In genomic region chr1:162009501-162010174, GRCh38 we compare ENCODE assay signal across 17 cellular contexts. TPM values are rescaled to one million over a fixed set of nuclear protein-coding genes. Genes with fewer than 3 reads are reported as not detected.
A peak's percentile ranks its signal among the peaks of the same experiment; 100 is the strongest.
DNase-seq lines count a peak whose midpoint lies in the region; ATAC-seq and TF ChIP-seq lines count a peak whose summit lies in the region.
"Had no signal": no experiment of that assay in that cellular context is flagged by ENCODE, and none has a peak within 500 bp of the region (broad histone marks: within the 10 kb centered on the region; RNA-seq: fewer than 3 reads in every experiment).

No MANE protein-coding gene starts in this region.

- DNase-seq in Right ventricle myocardium inferior (ENCODE audit: missing footprints) (no peak), cardiac septum (ENCODE audit: low spot score) (no peak), heart left ventricle (peak in 4 of 5 donors; percentile 38 to 74 (median 66)), osteoblast (ENCODE audit: insufficient read length, low spot score, missing footprints) (peak; percentile 11), aorta (no peak), mesendoderm (no peak), Peyer's patch (no peak)
- DNase-seq: Caco-2, DMS79 treated with DMSO at 0.1 percent for 48 hours, NCI-H1048, NCI-H2081 treated with DMSO at 0.1 percent for 48 hours, NCI-H82 had no signal

- peaks cover 0 to 6% (median 0%) of the 10 kb centered on the region in 12 donors for H3K9me3 ChIP-seq in heart left ventricle
- no peaks in the 10 kb centered on the region for H3K9me3 ChIP-seq in osteoblast (ENCODE audit: low read depth, low read length)
- no peaks in the 10 kb centered on the region for H3K9me3 ChIP-seq in aorta (ENCODE audit: control insufficient read depth, low read length)
- H3K9me3 ChIP-seq in Peyer's patch: peaks cover 0 to 6% (median 0%) of the 10 kb centered on the region in 4 donors
- H3K9me3 ChIP-seq: Caco-2 had no signal

- peaks cover 5% of the 10 kb centered on the region for H4K20me1 ChIP-seq in osteoblast (ENCODE audit: insufficient read depth, low read length)

- TF ChIP-seq CTCF in heart left ventricle (IDR thresholded peaks at IDR 0.05) (no peak), osteoblast (IDR thresholded peaks at IDR 0.05; ENCODE audit: extremely low read depth, low read depth, low read length) (no peak), Peyer's patch (IDR thresholded peaks at IDR 0.05) (no peak)

- intact Hi-C loops in Right ventricle myocardium inferior (cut with DNase I): no loop called here
- intact Hi-C loops in cardiac septum (cut with DNase I): no loop called here
- intact Hi-C loops in heart left ventricle (cut with DNase I): loop anchor here in 1 of 10 donors (10.0 kb wide), 1 partner anchor 75 kb away; no protein-coding TSS in a partner anchor
- intact Hi-C loops in aorta (cut with DNase I): loop anchor here in 1 of 2 donors (5.0 kb wide), 1 partner anchor 37 kb away; no protein-coding TSS in a partner anchor

- H3K36me3 ChIP-seq in heart left ventricle (peaks cover 0 to 13% (median 0%) of the 10 kb centered on the region in 9 donors), osteoblast (ENCODE audit: insufficient read depth, low read length) (no peaks in the 10 kb centered on the region), aorta (ENCODE audit: control insufficient read depth in 1 of 2, insufficient read depth in 2 of 2, low read length in 1 of 2) (no peaks in the 10 kb centered on the region), mesendoderm (ENCODE audit: control insufficient read depth, insufficient read depth, low read length) (no peaks in the 10 kb centered on the region), Peyer's patch (no peaks in the 10 kb centered on the region)

- 59 to 68% (median 61%) methylated on average over 6 to 9 of the region's 9 CpGs for WGBS in heart left ventricle, 4 donors
- 17 to 20% methylated on average over 9 of the region's 9 CpGs for WGBS in aorta, 2 donors
- no CpG with 5 or more reads among the region's 9 CpGs for WGBS in mesendoderm (ENCODE audit: extremely low coverage, insufficient coverage, low lambda C conversion rate)

- H3K4me2 ChIP-seq in osteoblast (ENCODE audit: insufficient read depth, low read length): no peak overlapping the region
- no peak overlapping the region for H3K4me2 ChIP-seq in mesendoderm (ENCODE audit: low read length)
- H3K4me2 ChIP-seq: A549, GM23338 had no signal

- no peak overlapping the region for H3K23ac ChIP-seq in mesendoderm (ENCODE audit: low read length)

- H3K18ac ChIP-seq in mesendoderm (ENCODE audit: low read length): no peak overlapping the region

- H2AK5ac ChIP-seq in mesendoderm (ENCODE audit: low read length): no peak overlapping the region

- no peak overlapping the region for H3K9ac ChIP-seq in mesendoderm (ENCODE audit: low read length)

- ATAC-seq in Right ventricle myocardium inferior (peak; percentile 77), heart left ventricle (peak; percentile 71 to 80 (median 77)), aorta (ENCODE audit: low FRiP score) (peak; percentile 24), HG03565 (IDR thresholded peaks at IDR 0.05; ENCODE audit: unreplicated experiment) (no peak)
- ATAC-seq: A549, K562 had no signal

- TF ChIP-seq POLR2A in heart left ventricle (IDR thresholded peaks at IDR 0.05): no peak
- no peak for TF ChIP-seq POLR2A in Peyer's patch (IDR thresholded peaks at IDR 0.05)

- H3K56ac ChIP-seq in mesendoderm (ENCODE audit: low read length): no peak overlapping the region

- no peak overlapping the region for H2BK120ac ChIP-seq in mesendoderm (ENCODE audit: low read depth, low read length)

- H3K27ac ChIP-seq in heart left ventricle (peak overlapping the region in 5 of 12 donors; percentile 31 to 80 (median 56)), osteoblast (ENCODE audit: low read depth, low read length) (no peak overlapping the region), aorta (ENCODE audit: low read depth in 1 of 2, low read length in 2 of 2) (peak overlapping the region in 1 of 2 donors; percentile 4), mesendoderm (ENCODE audit: low read depth, low read length) (no peak overlapping the region), Peyer's patch (no peak overlapping the region)
- H3K27ac ChIP-seq: A549 had no signal

- H4K5ac ChIP-seq in mesendoderm (ENCODE audit: low read length): no peak overlapping the region

- H3K4ac ChIP-seq in mesendoderm (ENCODE audit: low read depth, low read length): no peak overlapping the region

- no peak overlapping the region for H2AFZ ChIP-seq in osteoblast (ENCODE audit: low read length)
- H2AFZ ChIP-seq: GM23338 had no signal

- H4K8ac ChIP-seq in mesendoderm (ENCODE audit: low read depth, low read length): no peak overlapping the region

- H2BK5ac ChIP-seq in mesendoderm (ENCODE audit: low read length): no peak overlapping the region

- no peak overlapping the region for H2BK15ac ChIP-seq in mesendoderm (replicated peaks; ENCODE audit: low read depth)

- H3K27me3 ChIP-seq in heart left ventricle (no peaks in the 10 kb centered on the region), osteoblast (ENCODE audit: insufficient read depth, low read length) (peaks cover 4% of the 10 kb centered on the region), aorta (ENCODE audit: control insufficient read depth in 1 of 2, insufficient read depth in 2 of 2, low read length in 1 of 2) (no peaks in the 10 kb centered on the region), mesendoderm (ENCODE audit: insufficient read depth, low read length, poor library complexity) (no peaks in the 10 kb centered on the region), Peyer's patch (no peaks in the 10 kb centered on the region)

- H3K79me2 ChIP-seq in osteoblast (ENCODE audit: insufficient read depth, low read length) (no peaks in the 10 kb centered on the region), mesendoderm (ENCODE audit: control insufficient read depth, insufficient read depth, low read length) (no peaks in the 10 kb centered on the region)

- H3K4me1 ChIP-seq in heart left ventricle: peaks cover 0 to 44% (median 18%) of the 10 kb centered on the region in 12 donors
- peaks cover 6% of the 10 kb centered on the region for H3K4me1 ChIP-seq in osteoblast (ENCODE audit: insufficient read depth, low read length)
- H3K4me1 ChIP-seq in aorta (ENCODE audit: control insufficient read depth in 1 of 2, insufficient read depth in 2 of 2, low read length in 2 of 2): no peaks in the 10 kb centered on the region
- H3K4me1 ChIP-seq in mesendoderm (ENCODE audit: control insufficient read depth, low read depth, low read length): no peaks in the 10 kb centered on the region
- no peaks in the 10 kb centered on the region for H3K4me1 ChIP-seq in Peyer's patch
- H3K4me1 ChIP-seq: A549, Caco-2 had no signal

- H3K4me3 ChIP-seq in heart left ventricle (no peak overlapping the region), osteoblast (ENCODE audit: insufficient read depth, low read length) (no peak overlapping the region), aorta (ENCODE audit: low read length in 2 of 2) (no peak overlapping the region), mesendoderm (ENCODE audit: low read length) (no peak overlapping the region), Peyer's patch (no peak overlapping the region)
- H3K4me3 ChIP-seq: A549, GM23338, K562 had no signal

- no peaks in the 10 kb centered on the region for H3K79me1 ChIP-seq in mesendoderm (ENCODE audit: low read length)

RNA-seq across cellular contexts. Expression of gene OLFML2B, which starts 14.0 kb away (rescaled TPM):
- 4.2 TPM for total RNA-seq in Right ventricle myocardium inferior
- total RNA-seq in cardiac septum: 6.4 TPM
- 10 to 100 TPM in 2 of 9 donors, 1 to 10 TPM in 5, under 1 TPM in 2; 0.75 to 39.2 (median 2.9) TPM for total RNA-seq in heart left ventricle
- polyA plus RNA-seq in heart left ventricle: 1 to 10 TPM in 1 of 2 donors, under 1 TPM in 1; 0.91 to 2.8 TPM
- total RNA-seq in osteoblast: 49.9 and 58.9 TPM in 2 replicates
- 10 to 100 TPM; 31.9 to 82.6 TPM for total RNA-seq in aorta
- 10 to 100 TPM in 1 of 2 donors, 1 to 10 TPM in 1; 8.0 to 39.0 TPM for polyA plus RNA-seq in aorta
- polyA plus RNA-seq in mesendoderm (2013, experiment 1 of 2): 2.4 TPM
- polyA plus RNA-seq in mesendoderm (2013, experiment 2 of 2): 2.8 TPM
- 1 to 10 TPM in 3 of 4 donors, under 1 TPM in 1; 0.70 to 2.5 (median 1.9) TPM for total RNA-seq in Peyer's patch
- total RNA-seq: K562 had no signal
- polyA plus RNA-seq: K562 had no signal

RNA-seq across cellular contexts. Expression of gene NOS1AP, which starts 59.9 kb away (rescaled TPM):
- total RNA-seq in Right ventricle myocardium inferior (3.5 TPM), cardiac septum (2.0 TPM), heart left ventricle (1 to 10 TPM; 2.4 to 6.4 (median 4.5) TPM), osteoblast (under 0.01 TPM in 1 of 2 replicates, not detected in the other), aorta (1 to 10 TPM; 3.5 to 4.8 TPM), Peyer's patch (10 to 100 TPM in 2 of 4 donors, 1 to 10 TPM in 2; 6.3 to 18.5 (median 11.9) TPM)
- polyA plus RNA-seq in heart left ventricle (1 to 10 TPM; 1.1 to 1.4 TPM), aorta (1 to 10 TPM in 1 of 2 donors, under 1 TPM in 1; 0.97 to 2.6 TPM)
- polyA plus RNA-seq in mesendoderm (2013, experiment 1 of 2): 10.6 TPM
- polyA plus RNA-seq in mesendoderm (2013, experiment 2 of 2): 10.8 TPM
- polyA plus RNA-seq: CD14-positive monocyte had no signal

Comparison
In these comparisons a context has a peak if more than half of its experiments do, and no peak if none do; other contexts are left out.
1. DNase-seq: peak in heart left ventricle (4 of 5) and osteoblast (single experiment); none in Right ventricle myocardium inferior (single experiment), cardiac septum (single experiment), aorta (0 of 2), mesendoderm (single experiment) and Peyer's patch (0 of 3).